ENCODE assay signal across 17 cellular contexts in genomic region chr18:79512461-79513380, GRCh38.
DNase-seq lines count a peak whose midpoint lies in the region; ATAC-seq and TF ChIP-seq lines count a peak whose summit lies in the region.
"Had no signal": no experiment of that assay in that cellular context is flagged by ENCODE, and none has a peak within 500 bp of the region (broad histone marks: within the 10 kb centered on the region; RNA-seq: fewer than 3 reads in every experiment).

No MANE protein-coding gene starts in this region.

- WGBS in sigmoid colon, 2 donors: 92 to 93% methylated on average over 54 of the region's 54 CpGs

- H3K36me3 Mint-ChIP-seq in activated CD4-positive, alpha-beta T cell treated with anti-CD3 and anti-CD28 coated beads, Interleukin-2, amount 10 ng/mL, durations not matched to agents 24 days and 14 days (ENCODE audit: low read depth): peaks cover 41% of the 10 kb centered on the region
- H3K36me3 Mint-ChIP-seq in chondrocyte (ENCODE audit: low read depth): no peaks in the 10 kb centered on the region

- H3K4me3 ChIP-seq in Jurkat, Clone E6-1 (ENCODE audit: low read length): no peak overlapping the region
- no peak overlapping the region for H3K4me3 ChIP-seq in sigmoid colon
- H3K4me3 ChIP-seq: smooth muscle cell had no signal

- H3K27me3 Mint-ChIP-seq in activated CD4-positive, alpha-beta T cell treated with anti-CD3 and anti-CD28 coated beads, Interleukin-2, amount 10 ng/mL, durations not matched to agents 24 days and 14 days: no peaks in the 10 kb centered on the region
- H3K27me3 Mint-ChIP-seq in chondrocyte (ENCODE audit: low read depth): peaks cover 5% of the 10 kb centered on the region
- H3K27me3 Mint-ChIP-seq: activated CD4-positive, alpha-beta memory T cell treated with anti-CD3 and anti-CD28 coated beads for 36 hours; CD4-positive, alpha-beta memory T cell had no signal

- H3K4me1 ChIP-seq in sigmoid colon: peaks cover 0 to 17% (median 11%) of the 10 kb centered on the region in 4 donors

- ATAC-seq in HG02759 (IDR thresholded peaks at IDR 0.05; ENCODE audit: unreplicated experiment): no peak
- ATAC-seq: activated naive CD4-positive, alpha-beta T cell treated with anti-CD3 and anti-CD28 coated beads, Interleukin-2, amount 50 U/mL, for 72 hours; HepG2 had no signal

- H3K27ac Mint-ChIP-seq in activated CD4-positive, alpha-beta T cell treated with anti-CD3 and anti-CD28 coated beads, Interleukin-2, amount 10 ng/mL, durations not matched to agents 24 days and 14 days: no peak overlapping the region
- H3K27ac Mint-ChIP-seq in chondrocyte (ENCODE audit: unreplicated experiment): no peak overlapping the region
- H3K27ac Mint-ChIP-seq: activated CD4-positive, alpha-beta memory T cell treated with anti-CD3 and anti-CD28 coated beads for 36 hours had no signal

- H3K27me3 ChIP-seq in sigmoid colon: no peaks in the 10 kb centered on the region

- intact Hi-C loops in activated CD4-positive, alpha-beta T cell treated with anti-CD3 and anti-CD28 coated beads, Interleukin-2, amount 10 ng/mL, durations not matched to agents 24 days and 14 days (cut with micrococcal nuclease): no loop called here
- intact Hi-C loops in sigmoid colon (cut with DNase I): no loop called here

- H3K36me3 ChIP-seq in sigmoid colon: peaks cover 0 to 19% (median 6%) of the 10 kb centered on the region in 4 donors

- no peak for TF ChIP-seq EP300 in sigmoid colon (IDR thresholded peaks at IDR 0.05)

- H3K9me3 ChIP-seq in sigmoid colon: no peaks in the 10 kb centered on the region

- no peaks in the 10 kb centered on the region for H3K9me3 Mint-ChIP-seq in activated CD4-positive, alpha-beta T cell treated with anti-CD3 and anti-CD28 coated beads, Interleukin-2, amount 10 ng/mL, durations not matched to agents 24 days and 14 days
- no peaks in the 10 kb centered on the region for H3K9me3 Mint-ChIP-seq in chondrocyte (ENCODE audit: low read depth)
- H3K9me3 Mint-ChIP-seq: activated CD4-positive, alpha-beta memory T cell treated with anti-CD3 and anti-CD28 coated beads for 36 hours; activated naive CD4-positive, alpha-beta T cell treated with anti-CD3 and anti-CD28 coated beads, Interleukin-2, amount 50 U/mL, for 72 hours; CD4-positive, alpha-beta memory T cell had no signal

- no peak overlapping the region for H3K27ac ChIP-seq in sigmoid colon

- H3K4me3 Mint-ChIP-seq in activated CD4-positive, alpha-beta T cell treated with anti-CD3 and anti-CD28 coated beads, Interleukin-2, amount 10 ng/mL, durations not matched to agents 24 days and 14 days: no peak overlapping the region
- H3K4me3 Mint-ChIP-seq in chondrocyte (ENCODE audit: unreplicated experiment): no peak overlapping the region
- H3K4me3 Mint-ChIP-seq: activated CD4-positive, alpha-beta memory T cell treated with anti-CD3 and anti-CD28 coated beads for 36 hours; CD4-positive, alpha-beta memory T cell had no signal

- H3K4me1 Mint-ChIP-seq in activated CD4-positive, alpha-beta T cell treated with anti-CD3 and anti-CD28 coated beads, Interleukin-2, amount 10 ng/mL, durations not matched to agents 24 days and 14 days: peaks cover 26% of the 10 kb centered on the region
- peaks cover 11% of the 10 kb centered on the region for H3K4me1 Mint-ChIP-seq in chondrocyte (ENCODE audit: low read depth)

- TF ChIP-seq POLR2A in sigmoid colon (IDR thresholded peaks at IDR 0.05): no peak

- peak; percentile 1 for DNase-seq in activated CD4-positive, alpha-beta T cell treated with anti-CD3 and anti-CD28 coated beads for 48 hours
- DNase-seq in activated CD4-positive, alpha-beta T cell treated with anti-CD3 and anti-CD28 coated beads, Interleukin-2, amount 10 ng/mL, durations not matched to agents 24 days and 14 days: no peak
- DNase-seq in Jurkat, Clone E6-1 (ENCODE audit: low read depth, low spot score): peak; percentile 67
- DNase-seq in chondrocyte (ENCODE audit: low spot score) (peak; percentile 83), sigmoid colon (peak; percentile 58), NCI-H1417 treated with DMSO at 0.1 percent for 48 hours (lab: John Stamatoyannopoulos, UW) (no peak)
- no peak for DNase-seq in NK-92 treated with Interleukin-12 subunit alpha and Interleukin-12 subunit beta, amount 100 ng/mL, for 24 hours (lab: John Stamatoyannopoulos, UW)
- DNase-seq: caudate nucleus; CD4-positive, alpha-beta memory T cell; MV-4-11; NCI-H82; nucleus accumbens had no signal

- TF ChIP-seq CTCF in chondrocyte (IDR thresholded peaks at IDR 0.05) (no peak), sigmoid colon (IDR thresholded peaks at IDR 0.05) (no peak)

Comparison
In these comparisons a context has a peak if more than half of its experiments do, and no peak if none do; other contexts are left out.
1. DNase-seq: peak in activated CD4-positive, alpha-beta T cell treated with anti-CD3 and anti-CD28 coated beads for 48 hours (single experiment), Jurkat, Clone E6-1 (single experiment), chondrocyte (single experiment) and sigmoid colon (single experiment); none in activated CD4-positive, alpha-beta T cell treated with anti-CD3 and anti-CD28 coated beads, Interleukin-2, amount 10 ng/mL, durations not matched to agents 24 days and 14 days (single experiment), NCI-H1417 treated with DMSO at 0.1 percent for 48 hours (single experiment) and NK-92 treated with Interleukin-12 subunit alpha and Interleukin-12 subunit beta, amount 100 ng/mL, for 24 hours (single experiment).